In genomic region chr13:59587971-59588716, GRCh38 we compare ENCODE assay signal across 20 cellular contexts.
"Had no signal": no experiment of that assay in that cellular context is flagged by ENCODE, and none has a peak within 500 bp of the region (broad histone marks: within the 10 kb centered on the region; RNA-seq: fewer than 3 reads in every experiment).

No MANE protein-coding gene starts in this region.

- H3K4me3 Mint-ChIP-seq: activated naive CD4-positive, alpha-beta T cell treated with anti-CD3 and anti-CD28 coated beads, Interleukin-2, amount 50 U/mL, for 24 hours; nephron; type B pancreatic cell had no signal

- H3K9me3 ChIP-seq: adrenal gland, breast epithelium, esophagus muscularis mucosa, prostate gland, testis had no signal

- H3K4me3 ChIP-seq: adrenal gland, breast epithelium, esophagus muscularis mucosa, lung, prostate gland, skin epidermis, testis had no signal

- H3K4me1 ChIP-seq: adrenal gland, breast epithelium, esophagus muscularis mucosa, prostate gland, testis had no signal

- H3K36me3 Mint-ChIP-seq: activated naive CD4-positive, alpha-beta T cell treated with anti-CD3 and anti-CD28 coated beads, Interleukin-2, amount 50 U/mL, for 24 hours; type B pancreatic cell had no signal

- DNase-seq: activated CD4-positive, alpha-beta T cell treated with anti-CD3 and anti-CD28 coated beads for 1 hour; activated CD4-positive, alpha-beta T cell treated with anti-CD3 and anti-CD28 coated beads, Interleukin-2, amount 50 U/mL, for 4 hours; activated gamma-delta T cell; adrenal gland; cortex of kidney; left cardiac atrium; midbrain; right cardiac atrium; stimulated activated CD4-positive, alpha-beta T cell treated with anti-CD3 and anti-CD28 coated beads, Interleukin-4, amount 100 ng/mL, for 1 hour; T-helper 2 cell; testis had no signal

- H3K27me3 Mint-ChIP-seq: type B pancreatic cell had no signal

- H3K36me3 ChIP-seq: adrenal gland, breast epithelium, esophagus muscularis mucosa, prostate gland had no signal

- H3K27me3 ChIP-seq: adrenal gland, breast epithelium, esophagus muscularis mucosa, testis had no signal

- H3K27ac ChIP-seq: adrenal gland, breast epithelium, esophagus muscularis mucosa, prostate gland, skin epidermis, testis, VCaP had no signal

- H3K4me1 Mint-ChIP-seq: activated naive CD4-positive, alpha-beta T cell treated with anti-CD3 and anti-CD28 coated beads, Interleukin-2, amount 50 U/mL, for 24 hours; nephron had no signal

- H3K27ac Mint-ChIP-seq: activated naive CD4-positive, alpha-beta T cell treated with anti-CD3 and anti-CD28 coated beads, Interleukin-2, amount 50 U/mL, for 24 hours; type B pancreatic cell had no signal

- H3K9me3 Mint-ChIP-seq: type B pancreatic cell had no signal

- ATAC-seq: left cardiac atrium, right cardiac atrium had no signal
